15 cellular contexts compared by ENCODE assay signal in genomic region chr16:87233928-87234327, GRCh38.
A peak's percentile ranks its signal among the peaks of the same experiment; 100 is the strongest.
DNase-seq lines count a peak whose midpoint lies in the region; ATAC-seq, FAIRE-seq and TF ChIP-seq lines count a peak whose summit lies in the region.
"Had no signal": no experiment of that assay in that cellular context is flagged by ENCODE, and none has a peak within 500 bp of the region (broad histone marks: within the 10 kb centered on the region; RNA-seq: fewer than 3 reads in every experiment).

No MANE protein-coding gene starts in this region.

- TF ChIP-seq POLR2A in endothelial cell of umbilical vein (IDR thresholded peaks at IDR 0.05; ENCODE audit: low read depth, low read length): no peak

- no peaks in the 10 kb centered on the region for H3K9me2 ChIP-seq in PC-3 (replicated peaks; ENCODE audit: low read length)

- peaks cover 40% of the 10 kb centered on the region for H3K4me1 Mint-ChIP-seq in osteocyte (ENCODE audit: unreplicated experiment)
- H3K4me1 Mint-ChIP-seq: brain had no signal

- no peaks in the 10 kb centered on the region for H3K9me3 Mint-ChIP-seq in osteocyte (ENCODE audit: unreplicated experiment)

- H3K36me3 Mint-ChIP-seq in osteocyte (ENCODE audit: unreplicated experiment): no peaks in the 10 kb centered on the region
- H3K36me3 Mint-ChIP-seq: brain had no signal

- POLR2A ChIA-PET in PC-3 (lab: Charles Lee; ENCODE audit: unreplicated experiment) (no interaction called here), endothelial cell of umbilical vein (lab: Charles Lee) (no interaction called here)

- no peak for FAIRE-seq in endothelial cell of umbilical vein (lab: Jason Lieb, UNC)

- H3K4me3 Mint-ChIP-seq in osteocyte (ENCODE audit: unreplicated experiment): no peak overlapping the region
- H3K4me3 Mint-ChIP-seq: brain had no signal

- dilution Hi-C loops in endothelial cell of umbilical vein (cut with MboI; ENCODE audit: extremely low pct_ligation_motif_present, low sequenced_read_pairs): no loop called here

- intact Hi-C loops in PC-3 (cut with micrococcal nuclease) (no loop called here), endothelial cell of umbilical vein (cut with micrococcal nuclease) (no loop called here)

- no peaks in the 10 kb centered on the region for H3F3A ChIP-seq in PC-3 (ENCODE audit: low read length, unreplicated experiment)

- H3K9ac ChIP-seq in PC-3 (ENCODE audit: low read length) (no peak overlapping the region), endothelial cell of umbilical vein (replicated peaks; ENCODE audit: extremely low read depth, insufficient read depth, low read length) (no peak overlapping the region)

- DNase-seq in GM12865 (ENCODE audit: low read depth) (peak; percentile 30), PC-3 (no peak), endothelial cell of umbilical vein (ENCODE audit: low read depth, low spot score) (peak; percentile 26), osteocyte (ENCODE audit: extremely low spot score, unreplicated experiment) (no peak), islet precursor cell (no peak), SIG-M5 treated with dmso at 0.1 percent for 504 hours (lab: John Stamatoyannopoulos, UW; ENCODE audit: unreplicated experiment) (no peak), NCI-H187 treated with DMSO at 0.1 percent for 48 hours (lab: John Stamatoyannopoulos, UW) (no peak)
- DNase-seq: gastrocnemius medialis, NCI-H1092, T-helper 9 cell had no signal

- no peak overlapping the region for H3K27ac Mint-ChIP-seq in osteocyte (ENCODE audit: unreplicated experiment)
- H3K27ac Mint-ChIP-seq: brain had no signal

- no peaks in the 10 kb centered on the region for H3K9me3 ChIP-seq in PC-3 (ENCODE audit: low read length)
- no peaks in the 10 kb centered on the region for H3K9me3 ChIP-seq in endothelial cell of umbilical vein (replicated peaks; ENCODE audit: control insufficient read depth, insufficient read depth, low read length)
- H3K9me3 ChIP-seq: prostate gland, thoracic aorta had no signal

- H3K4me3 ChIP-seq in GM12865 (ENCODE audit: low read depth, low read length) (no peak overlapping the region), PC-3 (ENCODE audit: low read length) (no peak overlapping the region), endothelial cell of umbilical vein (replicated peaks in 1 of 3; ENCODE audit: insufficient read depth in 1 of 3, low read depth in 1 of 3, low read length in 3 of 3) (no peak overlapping the region)
- H3K4me3 ChIP-seq: gastrocnemius medialis, lung, prostate gland, thoracic aorta had no signal

- TF ChIP-seq CTCF in GM12865 (IDR thresholded peaks at IDR 0.05; ENCODE audit: insufficient read depth, low read depth, low read length, missing control alignments) (peak; percentile 16), PC-3 (conservative IDR thresholded peaks at IDR 0.05; ENCODE audit: low read depth, low read length) (0 out of 2 replicates have a peak, but pooled peaks have one; percentile 9), endothelial cell of umbilical vein (IDR thresholded peaks at IDR 0.05; ENCODE audit: extremely low read depth in 1 of 2, insufficient read depth in 1 of 2, low read depth in 1 of 2, low read length in 2 of 2) (peak in 1 of 2 donors; percentile 32), osteocyte (IDR thresholded peaks at IDR 0.05) (peak; percentile 51)

- no peaks in the 10 kb centered on the region for H3K9me1 ChIP-seq in endothelial cell of umbilical vein (replicated peaks; ENCODE audit: control insufficient read depth, extremely low read depth, insufficient read depth, low read length)

- H3K4me2 ChIP-seq in PC-3 (ENCODE audit: low read length) (no peak overlapping the region), endothelial cell of umbilical vein (ENCODE audit: insufficient read depth, low read length) (no peak overlapping the region)

- BruUV-seq in PC-3 (replicated peaks; lab: Mats Ljungman, UMichigan) (no TSS peak), endothelial cell of umbilical vein (replicated peaks; lab: Mats Ljungman, UMichigan) (no TSS peak)

- no peaks in the 10 kb centered on the region for H3K36me3 ChIP-seq in PC-3 (ENCODE audit: low read depth, low read length)
- no peaks in the 10 kb centered on the region for H3K36me3 ChIP-seq in endothelial cell of umbilical vein (ENCODE audit: control insufficient read depth in 2 of 2, extremely low read depth in 1 of 2, insufficient read depth in 2 of 2, low read length in 2 of 2)
- H3K36me3 ChIP-seq: gastrocnemius medialis, prostate gland, thoracic aorta had no signal

- ATAC-seq in PC-3 (no peak), HG03457 (IDR thresholded peaks at IDR 0.05; ENCODE audit: unreplicated experiment) (no peak)
- ATAC-seq: gastrocnemius medialis had no signal

- H4K20me1 ChIP-seq in PC-3 (ENCODE audit: low read length): no peaks in the 10 kb centered on the region
- no peaks in the 10 kb centered on the region for H4K20me1 ChIP-seq in endothelial cell of umbilical vein (replicated peaks; ENCODE audit: control insufficient read depth, extremely low read depth, insufficient read depth, low read length)

- no peaks in the 10 kb centered on the region for H3K27me3 Mint-ChIP-seq in osteocyte (ENCODE audit: unreplicated experiment)

- H2AFZ ChIP-seq in PC-3 (ENCODE audit: low read length) (no peak overlapping the region), endothelial cell of umbilical vein (ENCODE audit: low read depth, low read length) (no peak overlapping the region)

- H3K27me3 ChIP-seq in PC-3 (ENCODE audit: low read length) (no peaks in the 10 kb centered on the region), endothelial cell of umbilical vein (ENCODE audit: control insufficient read depth in 2 of 2, insufficient read depth in 2 of 2, low read length in 2 of 2) (peaks cover 4 to 6% of the 10 kb centered on the region in 2 experiments)
- H3K27me3 ChIP-seq: gastrocnemius medialis had no signal

- H3K4me1 ChIP-seq in PC-3 (ENCODE audit: insufficient read depth, low read length) (peaks cover 13% of the 10 kb centered on the region), endothelial cell of umbilical vein (ENCODE audit: control insufficient read depth, extremely low read depth, insufficient read depth, low read length) (no peaks in the 10 kb centered on the region)
- H3K4me1 ChIP-seq: gastrocnemius medialis, prostate gland had no signal

- CTCF ChIA-PET in PC-3 (lab: Charles Lee): no interaction called here
- CTCF ChIA-PET in endothelial cell of umbilical vein (lab: Charles Lee): interaction anchor here (0.6 to 1.9 kb wide), 15 partner anchors 10 to 669 kb away, joined by 3 to 17 read pairs (median 4); no protein-coding TSS in a partner anchor

- H3K79me2 ChIP-seq in PC-3 (ENCODE audit: low read length): no peaks in the 10 kb centered on the region
- no peaks in the 10 kb centered on the region for H3K79me2 ChIP-seq in endothelial cell of umbilical vein (ENCODE audit: control insufficient read depth, insufficient read depth, low read length)

- no peak overlapping the region for H3K27ac ChIP-seq in PC-3 (ENCODE audit: low read length)
- H3K27ac ChIP-seq in endothelial cell of umbilical vein (ENCODE audit: insufficient read depth, low read depth, low read length): no peak overlapping the region
- H3K27ac ChIP-seq: gastrocnemius medialis, prostate gland, thoracic aorta had no signal

TF ChIP-seq in endothelial cell of umbilical vein, 7 proteins besides CTCF, POLR2A, EP300 and RAD21:
- TF ChIP-seq EZH2 (IDR thresholded peaks at IDR 0.05; ENCODE audit: borderline replicate concordance, low read depth, low read length, severe bottlenecking) (no peak), POLR2AphosphoS5 (IDR thresholded peaks at IDR 0.05; ENCODE audit: insufficient read depth, low read depth, low read length) (no peak), JUN (IDR thresholded peaks at IDR 0.05; ENCODE audit: borderline replicate concordance, insufficient read depth, insufficient read length, low read depth) (no peak), MAX (IDR thresholded peaks at IDR 0.05; ENCODE audit: insufficient read depth, insufficient read length) (no peak), FOS (IDR thresholded peaks at IDR 0.05; ENCODE audit: borderline replicate concordance, insufficient read depth, low read length) (no peak), GATA2 (IDR thresholded peaks at IDR 0.05; ENCODE audit: insufficient read depth, insufficient read length, low read depth, low read length) (no peak), MYC (IDR thresholded peaks at IDR 0.05; ENCODE audit: low read depth, low read length) (no peak)

Comparison
In these comparisons a context has a peak if more than half of its experiments do, and no peak if none do; other contexts are left out.
1. DNase-seq: peak in GM12865 (single experiment) and endothelial cell of umbilical vein (single experiment); none in PC-3 (single experiment), osteocyte (single experiment), islet precursor cell (single experiment), SIG-M5 treated with dmso at 0.1 percent for 504 hours (single experiment) and NCI-H187 treated with DMSO at 0.1 percent for 48 hours (single experiment).